Comparison of ENCODE assay signal across 1 cellular context in genomic region chr1:2439369-2439768, GRCh38.
TF ChIP-seq lines count a peak whose summit lies in the region.

No MANE protein-coding gene starts in this region.

TF ChIP-seq in K562, 482 proteins besides CTCF, POLR2A, EP300 and RAD21:
- TF ChIP-seq BHLHE40 (IDR thresholded peaks at IDR 0.05; ENCODE audit: low read length) (peak; percentile 14; the same call in 1 of the 2 replicates), THRB (CRISPR knock-in tag; conservative IDR thresholded peaks at IDR 0.05) (no peak)
